20 cellular contexts compared by ENCODE assay signal in genomic region chr7:4151524-4151923, GRCh38.
DNase-seq lines count a peak whose midpoint lies in the region; ATAC-seq and TF ChIP-seq lines count a peak whose summit lies in the region.
"Had no signal": no experiment of that assay in that cellular context is flagged by ENCODE, and none has a peak within 500 bp of the region (broad histone marks: within the 10 kb centered on the region; RNA-seq: fewer than 3 reads in every experiment).

No MANE protein-coding gene starts in this region.

- H3K4me1 ChIP-seq in prostate gland (replicated peaks) = no peaks in the 10 kb centered on the region
- H3K4me1 ChIP-seq: A549, BE2C had no signal

- no peak for ATAC-seq in activated T-cell treated with anti-CD3 and anti-CD28 coated beads, Interleukin-2, amount 50 U/mL, for 4 hours
- ATAC-seq in HG03196 (IDR thresholded peaks at IDR 0.05; ENCODE audit: unreplicated experiment) = no peak
- ATAC-seq: A549 had no signal

- H3K27ac ChIP-seq in C4-2B = peak overlapping the region; percentile 14; the same call in 1 of the 2 replicates
- H3K27ac ChIP-seq in VCaP = peak overlapping the region; percentile 66
- peak overlapping the region; percentile 7 for H3K27ac ChIP-seq in prostate gland
- H3K27ac ChIP-seq: A549; BLaER1 treated with 17β-estradiol and CSF1 and Interleukin-3, amounts not matched to agents 10 nM and 100 nM; GM23248 had no signal

- no peak for TF ChIP-seq POLR2A in prostate gland (IDR thresholded peaks at IDR 0.05)

- H3K27ac Mint-ChIP-seq in endothelial cell (ENCODE audit: unreplicated experiment) = peak overlapping the region; percentile 2
- H3K27ac Mint-ChIP-seq: CD4-positive, alpha-beta memory T cell had no signal

- no peak for TF ChIP-seq CTCF in C4-2B (conservative IDR thresholded peaks at IDR 0.05)
- TF ChIP-seq CTCF in VCaP (conservative IDR thresholded peaks at IDR 0.05) = no peak
- TF ChIP-seq CTCF in endothelial cell (IDR thresholded peaks at IDR 0.05; ENCODE audit: unreplicated experiment) = no peak
- no peak for TF ChIP-seq CTCF in prostate gland (IDR thresholded peaks at IDR 0.05)

- no peaks in the 10 kb centered on the region for H3K4me1 Mint-ChIP-seq in endothelial cell (ENCODE audit: unreplicated experiment)
- H3K4me1 Mint-ChIP-seq in activated T-cell treated with anti-CD3 and anti-CD28 coated beads, Interleukin-2, amount 50 U/mL, for 4 hours (ENCODE audit: low read depth) = no peaks in the 10 kb centered on the region
- H3K4me1 Mint-ChIP-seq: CD4-positive, alpha-beta memory T cell had no signal

- H3K27me3 ChIP-seq in prostate gland (replicated peaks; ENCODE audit: insufficient read depth) = no peaks in the 10 kb centered on the region
- H3K27me3 ChIP-seq: BE2C; BLaER1 treated with 17β-estradiol and CSF1 and Interleukin-3, amounts not matched to agents 10 nM and 100 nM had no signal

- intact Hi-C loops in prostate gland (cut with DNase I) = no loop called here

- no peak overlapping the region for H3K4me3 ChIP-seq in prostate gland
- H3K4me3 ChIP-seq: A549; BLaER1 treated with 17β-estradiol and CSF1 and Interleukin-3, amounts not matched to agents 10 nM and 100 nM; GM23248 had no signal

- H3K36me3 ChIP-seq in prostate gland = no peaks in the 10 kb centered on the region
- H3K36me3 ChIP-seq: BE2C; BLaER1 treated with 17β-estradiol and CSF1 and Interleukin-3, amounts not matched to agents 10 nM and 100 nM had no signal

- WGBS in prostate gland = 88% methylated on average over 10 of the region's 10 CpGs

- H3K9me3 ChIP-seq in prostate gland = no peaks in the 10 kb centered on the region
- H3K9me3 ChIP-seq: A549; BE2C; BLaER1 treated with 17β-estradiol and CSF1 and Interleukin-3, amounts not matched to agents 10 nM and 100 nM had no signal

- H3K36me3 Mint-ChIP-seq in endothelial cell (ENCODE audit: low read depth, unreplicated experiment) = peaks cover 5% of the 10 kb centered on the region
- H3K36me3 Mint-ChIP-seq in activated T-cell treated with anti-CD3 and anti-CD28 coated beads, Interleukin-2, amount 50 U/mL, for 4 hours (ENCODE audit: insufficient read depth) = no peaks in the 10 kb centered on the region
- H3K36me3 Mint-ChIP-seq: CD4-positive, alpha-beta memory T cell had no signal

- DNase-seq in endothelial cell (ENCODE audit: low spot score) (no peak), prostate gland (ENCODE audit: low spot score) (no peak), NCI-H2107 treated with DMSO at 0.1 percent for 48 hours (lab: John Stamatoyannopoulos, UW; ENCODE audit: unreplicated experiment) (no peak), islet precursor cell (no peak)
- no peak for DNase-seq in activated T-cell treated with anti-CD3 and anti-CD28 coated beads, Interleukin-2, amount 50 U/mL, for 4 hours
- DNase-seq: 8988T; ACHN; AML-193; BE2C; Calu3; CD4-positive, alpha-beta memory T cell; DND-41; GM23248; H7; HCEC 1CT had no signal

- H3K27me3 Mint-ChIP-seq in endothelial cell (ENCODE audit: unreplicated experiment) = peaks cover 10% of the 10 kb centered on the region
- H3K27me3 Mint-ChIP-seq in activated T-cell treated with anti-CD3 and anti-CD28 coated beads, Interleukin-2, amount 50 U/mL, for 4 hours (ENCODE audit: low read depth) = peaks cover 5% of the 10 kb centered on the region

- H3K4me3 Mint-ChIP-seq in endothelial cell (ENCODE audit: unreplicated experiment) = no peak overlapping the region
- no peak overlapping the region for H3K4me3 Mint-ChIP-seq in activated T-cell treated with anti-CD3 and anti-CD28 coated beads, Interleukin-2, amount 50 U/mL, for 4 hours
- H3K4me3 Mint-ChIP-seq: CD4-positive, alpha-beta memory T cell had no signal

- peaks cover 10% of the 10 kb centered on the region for H3K9me3 Mint-ChIP-seq in endothelial cell (ENCODE audit: unreplicated experiment)
- no peaks in the 10 kb centered on the region for H3K9me3 Mint-ChIP-seq in activated T-cell treated with anti-CD3 and anti-CD28 coated beads, Interleukin-2, amount 50 U/mL, for 4 hours
- H3K9me3 Mint-ChIP-seq: CD4-positive, alpha-beta memory T cell had no signal

Comparison
In these comparisons a context has a peak if more than half of its experiments do, and no peak if none do; other contexts are left out.
1. H3K27ac ChIP-seq: peak in every context shown above with its lines; median percentile 66 in VCaP; 14 in C4-2B; 7 in prostate gland.